9 cellular contexts compared by ENCODE assay signal in the genomic region with DNA sequence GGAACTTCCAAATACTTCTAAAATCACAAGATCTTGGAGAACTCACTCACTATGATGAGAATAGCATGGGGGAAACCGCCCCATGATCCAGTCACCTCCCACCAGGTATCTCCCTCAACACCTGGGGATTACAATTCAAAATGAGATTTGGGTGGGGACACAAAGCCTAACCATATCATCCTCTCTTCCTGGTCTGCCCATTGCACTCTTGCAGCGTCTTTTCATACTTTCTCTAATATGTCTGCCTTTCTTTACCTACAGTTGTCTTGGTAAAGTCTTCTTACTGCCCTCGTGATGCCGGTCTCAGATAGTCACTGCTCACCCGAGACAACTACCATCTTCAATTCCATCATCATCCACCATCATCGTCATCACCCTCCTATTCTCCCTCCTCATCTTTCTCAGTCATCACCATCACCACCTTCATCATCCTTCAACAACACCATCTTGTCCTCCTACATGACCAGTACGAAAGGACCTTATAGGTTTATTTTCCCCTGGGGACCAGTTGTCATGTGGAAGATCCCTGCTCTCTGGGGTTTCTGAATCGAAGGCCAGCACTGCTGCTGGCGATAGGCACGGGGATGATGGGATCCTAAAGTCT.
"Had no signal": no experiment of that assay in that cellular context is flagged by ENCODE, and none has a peak within 500 bp of the region (broad histone marks: within the 10 kb centered on the region; RNA-seq: fewer than 3 reads in every experiment).

No MANE protein-coding gene starts in this region.

- DNase-seq: H9, HCEC 1CT, HFFc6, IMR-90 had no signal

- H3K4me3 ChIP-seq: GM23338, K562 had no signal

- H3K4me3 Mint-ChIP-seq: GM23338, H9, HFFc6 had no signal

- ATAC-seq: GM23338, K562 had no signal

- H2AFZ ChIP-seq: GM23338 had no signal

- FAIRE-seq: H1, H54, HTR-8/SVneo, K562 had no signal

- H3K4me2 ChIP-seq: GM23338 had no signal

- H3K27ac Mint-ChIP-seq: GM23338, H9, HFFc6 had no signal
